Comparison of ENCODE assay signal across 1 cellular context in the genomic region with DNA sequence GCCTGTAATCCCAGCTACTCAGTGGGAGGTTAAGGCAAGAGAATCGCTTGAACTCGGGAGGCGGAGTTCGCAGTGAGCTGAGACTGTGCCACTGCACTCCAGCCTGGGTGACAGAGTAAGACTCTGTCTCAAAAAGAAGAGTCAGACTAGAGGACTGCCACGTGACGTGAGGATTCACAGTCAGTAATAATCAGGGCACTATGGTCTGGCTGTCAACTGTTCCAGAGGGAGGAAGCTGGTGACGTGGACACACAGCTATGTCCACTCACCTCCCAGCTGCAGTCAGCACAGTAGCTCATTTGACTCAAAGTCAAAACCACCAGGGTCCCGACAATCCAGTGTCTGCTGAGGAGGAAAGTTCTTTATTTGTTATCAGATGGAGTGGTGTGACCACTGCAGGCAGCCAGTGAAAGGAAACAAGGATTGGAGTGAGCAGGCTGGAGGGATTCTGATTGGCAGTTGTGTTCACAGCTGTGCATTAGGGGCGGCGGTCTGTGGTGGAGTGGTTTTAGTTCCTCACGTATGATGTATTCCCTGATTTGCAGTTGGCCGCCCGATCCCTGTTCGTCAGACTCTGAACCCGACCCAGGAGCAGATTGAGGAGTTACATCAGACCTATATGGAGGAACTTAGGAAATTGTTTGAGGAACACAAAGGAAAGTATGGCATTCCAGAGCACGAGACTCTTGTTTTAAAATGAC.
TF ChIP-seq lines count a peak whose summit lies in the region.

No MANE protein-coding gene starts in this region.

TF ChIP-seq in HepG2, 621 proteins besides CTCF, POLR2A, EP300 and RAD21 (continues in another document):
- TF ChIP-seq HDAC6 (IDR thresholded peaks at IDR 0.05; ENCODE audit: low read depth, low read length) (no peak), RCOR2 (CRISPR knock-in tag; IDR thresholded peaks at IDR 0.05) (peak; percentile 79), ZNF563 (CRISPR knock-in tag; IDR thresholded peaks at IDR 0.05) (peak; percentile 45; the same call in 1 of the 2 replicates), NR2F6 (IDR thresholded peaks at IDR 0.05) (no peak), NR2F6 (CRISPR knock-in tag; IDR thresholded peaks at IDR 0.05) (no peak; the same call in 1 of the 2 replicates), TMF1 (CRISPR knock-in tag; IDR thresholded peaks at IDR 0.05; ENCODE audit: low read depth) (no peak), PHF20 (CRISPR knock-in tag; IDR thresholded peaks at IDR 0.05) (peak; percentile 56; the same call in 1 of the 2 replicates), ZNF281 (CRISPR knock-in tag; IDR thresholded peaks at IDR 0.05; ENCODE audit: borderline replicate concordance) (no peak), ZNF3 (CRISPR knock-in tag; IDR thresholded peaks at IDR 0.05) (peak; percentile 62; the same call in 1 of the 2 replicates), HNRNPH1 (optimal IDR thresholded peaks at IDR 0.05; ENCODE audit: low read depth, low read length) (no peak), ZFP36L1 (CRISPR knock-in tag; IDR thresholded peaks at IDR 0.05) (no peak), HES4 (CRISPR knock-in tag; IDR thresholded peaks at IDR 0.05; ENCODE audit: borderline replicate concordance) (no peak), SAP130 (CRISPR knock-in tag; IDR thresholded peaks at IDR 0.05; ENCODE audit: low read depth) (peak; percentile 99), ZFYVE20 (CRISPR knock-in tag; IDR thresholded peaks at IDR 0.05; ENCODE audit: borderline replicate concordance, low read depth) (no peak), ZMYM4 (CRISPR knock-in tag; IDR thresholded peaks at IDR 0.05) (peak; percentile 99), ZNF816 (CRISPR knock-in tag; IDR thresholded peaks at IDR 0.05; ENCODE audit: borderline replicate concordance) (peak; percentile 90; the same call in 1 of the 2 replicates), FOXP4 (CRISPR knock-in tag; IDR thresholded peaks at IDR 0.05) (peak; percentile 81), AGO1 (IDR thresholded peaks at IDR 0.05; ENCODE audit: low read depth, low read length, poor library complexity, severe bottlenecking) (no peak), ZNF276 (CRISPR knock-in tag; IDR thresholded peaks at IDR 0.05; ENCODE audit: low read depth) (peak; percentile 90), KLF16 (CRISPR knock-in tag; IDR thresholded peaks at IDR 0.05) (peak in 1 of 2 experiments; percentile 72; a peak in 1 of 4 replicates), ZNF234 (CRISPR knock-in tag; conservative IDR thresholded peaks at IDR 0.05) (no peak), MBD4 (IDR thresholded peaks at IDR 0.05; ENCODE audit: borderline replicate concordance, low read length) (no peak), PLSCR1 (CRISPR knock-in tag; IDR thresholded peaks at IDR 0.05; ENCODE audit: borderline replicate concordance) (peak; percentile 79; the same call in 1 of the 2 replicates), HOXD1 (CRISPR knock-in tag; IDR thresholded peaks at IDR 0.05) (peak; percentile 88), CHD4 (IDR thresholded peaks at IDR 0.05; ENCODE audit: borderline replicate concordance, low read length) (peak; percentile 90; the same call in 1 of the 2 replicates), ZNF605 (CRISPR knock-in tag; IDR thresholded peaks at IDR 0.05) (peak; percentile 97), ZBTB34 (CRISPR knock-in tag; IDR thresholded peaks at IDR 0.05) (peak; percentile 42; the same call in 1 of the 2 replicates), GTF3A (CRISPR knock-in tag; conservative IDR thresholded peaks at IDR 0.05) (no peak), ATM (IDR thresholded peaks at IDR 0.05; ENCODE audit: borderline replicate concordance) (peak; percentile 59; the same call in 1 of the 2 replicates), BCL6 (CRISPR knock-in tag; IDR thresholded peaks at IDR 0.05) (peak; percentile 85), KAT2B (IDR thresholded peaks at IDR 0.05; ENCODE audit: borderline replicate concordance, low read depth, low read length) (no peak), IRF2 (CRISPR knock-in tag; IDR thresholded peaks at IDR 0.05) (peak; percentile 83), TCF7L2 (IDR thresholded peaks at IDR 0.05; ENCODE audit: low read depth, low read length) (no peak), POLR2G (IDR thresholded peaks at IDR 0.05; ENCODE audit: low read depth, low read length) (peak; percentile 89), CENPBD1 (CRISPR knock-in tag; IDR thresholded peaks at IDR 0.05; ENCODE audit: borderline replicate concordance, low read depth) (no peak), ZNF672 (CRISPR knock-in tag; IDR thresholded peaks at IDR 0.05) (no peak), ZNF740 (CRISPR knock-in tag; IDR thresholded peaks at IDR 0.05) (no peak), ONECUT2 (CRISPR knock-in tag; IDR thresholded peaks at IDR 0.05) (peak; percentile 32; the same call in 1 of the 2 replicates), FOXK1 (CRISPR knock-in tag; IDR thresholded peaks at IDR 0.05; ENCODE audit: borderline replicate concordance, low read depth) (peak; percentile 92)
- TF ChIP-seq, protein P1, sequence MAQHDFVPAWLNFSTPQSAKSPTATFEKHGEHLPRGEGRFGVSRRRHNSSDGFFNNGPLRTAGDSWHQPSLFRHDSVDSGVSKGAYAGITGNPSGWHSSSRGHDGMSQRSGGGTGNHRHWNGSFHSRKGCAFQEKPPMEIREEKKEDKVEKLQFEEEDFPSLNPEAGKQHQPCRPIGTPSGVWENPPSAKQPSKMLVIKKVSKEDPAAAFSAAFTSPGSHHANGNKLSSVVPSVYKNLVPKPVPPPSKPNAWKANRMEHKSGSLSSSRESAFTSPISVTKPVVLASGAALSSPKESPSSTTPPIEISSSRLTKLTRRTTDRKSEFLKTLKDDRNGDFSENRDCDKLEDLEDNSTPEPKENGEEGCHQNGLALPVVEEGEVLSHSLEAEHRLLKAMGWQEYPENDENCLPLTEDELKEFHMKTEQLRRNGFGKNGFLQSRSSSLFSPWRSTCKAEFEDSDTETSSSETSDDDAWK (CRISPR knock-in tag; IDR thresholded peaks at IDR 0.05) = no peak
- TF ChIP-seq, protein P2, sequence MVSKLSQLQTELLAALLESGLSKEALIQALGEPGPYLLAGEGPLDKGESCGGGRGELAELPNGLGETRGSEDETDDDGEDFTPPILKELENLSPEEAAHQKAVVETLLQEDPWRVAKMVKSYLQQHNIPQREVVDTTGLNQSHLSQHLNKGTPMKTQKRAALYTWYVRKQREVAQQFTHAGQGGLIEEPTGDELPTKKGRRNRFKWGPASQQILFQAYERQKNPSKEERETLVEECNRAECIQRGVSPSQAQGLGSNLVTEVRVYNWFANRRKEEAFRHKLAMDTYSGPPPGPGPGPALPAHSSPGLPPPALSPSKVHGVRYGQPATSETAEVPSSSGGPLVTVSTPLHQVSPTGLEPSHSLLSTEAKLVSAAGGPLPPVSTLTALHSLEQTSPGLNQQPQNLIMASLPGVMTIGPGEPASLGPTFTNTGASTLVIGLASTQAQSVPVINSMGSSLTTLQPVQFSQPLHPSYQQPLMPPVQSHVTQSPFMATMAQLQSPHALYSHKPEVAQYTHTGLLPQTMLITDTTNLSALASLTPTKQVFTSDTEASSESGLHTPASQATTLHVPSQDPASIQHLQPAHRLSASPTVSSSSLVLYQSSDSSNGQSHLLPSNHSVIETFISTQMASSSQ (IDR thresholded peaks at IDR 0.05; ENCODE audit: low read depth) = 0 out of 2 replicates have a peak, but pooled peaks have one; percentile 40
- TF ChIP-seq, protein P2 (CRISPR knock-in tag; IDR thresholded peaks at IDR 0.05; ENCODE audit: borderline replicate concordance) = peak; percentile 74; the same call in 1 of the 2 replicates
- TF ChIP-seq, protein P3, sequence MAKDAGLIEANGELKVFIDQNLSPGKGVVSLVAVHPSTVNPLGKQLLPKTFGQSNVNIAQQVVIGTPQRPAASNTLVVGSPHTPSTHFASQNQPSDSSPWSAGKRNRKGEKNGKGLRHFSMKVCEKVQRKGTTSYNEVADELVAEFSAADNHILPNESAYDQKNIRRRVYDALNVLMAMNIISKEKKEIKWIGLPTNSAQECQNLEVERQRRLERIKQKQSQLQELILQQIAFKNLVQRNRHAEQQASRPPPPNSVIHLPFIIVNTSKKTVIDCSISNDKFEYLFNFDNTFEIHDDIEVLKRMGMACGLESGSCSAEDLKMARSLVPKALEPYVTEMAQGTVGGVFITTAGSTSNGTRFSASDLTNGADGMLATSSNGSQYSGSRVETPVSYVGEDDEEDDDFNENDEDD (CRISPR knock-in tag; IDR thresholded peaks at IDR 0.05; ENCODE audit: borderline replicate concordance) = no peak; the same call in 1 of the 2 replicates
- TF ChIP-seq, protein P4, sequence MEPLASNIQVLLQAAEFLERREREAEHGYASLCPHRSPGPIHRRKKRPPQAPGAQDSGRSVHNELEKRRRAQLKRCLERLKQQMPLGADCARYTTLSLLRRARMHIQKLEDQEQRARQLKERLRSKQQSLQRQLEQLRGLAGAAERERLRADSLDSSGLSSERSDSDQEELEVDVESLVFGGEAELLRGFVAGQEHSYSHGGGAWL (CRISPR knock-in tag; IDR thresholded peaks at IDR 0.05) = peak; percentile 40
